ENCODE assay signal across 8 cellular contexts in the genomic region with DNA sequence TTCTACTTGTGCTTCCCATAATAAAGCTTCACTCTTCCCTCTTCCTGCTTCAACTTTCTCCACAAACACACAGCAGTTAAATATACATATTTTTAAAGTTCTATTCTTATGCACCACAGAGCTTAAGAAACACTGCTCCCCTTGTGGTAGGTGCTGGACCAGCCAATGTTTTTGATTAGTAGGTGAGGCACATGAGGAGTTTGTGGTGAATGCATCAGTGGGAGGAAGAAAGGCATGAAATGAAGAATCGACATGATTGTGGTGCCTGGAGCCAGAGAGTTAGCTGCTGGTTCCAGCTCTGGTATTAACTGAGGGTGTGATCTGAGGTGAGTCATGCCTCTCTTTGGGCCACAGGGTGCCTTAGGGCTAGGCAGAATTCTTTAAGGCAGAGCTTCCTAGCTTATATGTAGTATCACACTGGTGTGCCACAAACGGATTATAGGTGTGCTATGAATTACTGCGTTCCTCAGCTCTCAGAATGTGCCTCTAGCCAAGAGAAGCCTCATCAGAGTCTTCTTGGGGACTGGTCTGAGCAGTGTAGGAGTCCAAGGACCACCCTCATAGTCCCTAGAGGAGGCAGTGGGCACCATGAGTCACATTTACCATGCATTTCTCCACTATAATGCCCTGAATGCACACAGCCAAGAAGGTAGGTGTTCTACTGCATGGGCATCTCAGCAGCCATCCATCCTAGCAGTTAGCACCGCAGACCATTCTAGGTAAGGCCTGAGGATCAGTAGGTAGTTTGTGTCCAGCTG.
DNase-seq lines count a peak whose midpoint lies in the region; ATAC-seq, FAIRE-seq and TF ChIP-seq lines count a peak whose summit lies in the region.

No MANE protein-coding gene starts in this region.

- H3K27ac Mint-ChIP-seq in activated CD4-positive, alpha-beta T cell treated with anti-CD3 and anti-CD28 coated beads, Interleukin-2, amount 10 ng/mL, durations not matched to agents 7 days and 5 days: peak overlapping the region; percentile 76

- H3K4me1 Mint-ChIP-seq in activated CD4-positive, alpha-beta T cell treated with anti-CD3 and anti-CD28 coated beads, Interleukin-2, amount 10 ng/mL, durations not matched to agents 7 days and 5 days: peaks cover 38% of the 10 kb centered on the region

- no peak overlapping the region for H3K4me3 Mint-ChIP-seq in activated CD4-positive, alpha-beta T cell treated with anti-CD3 and anti-CD28 coated beads, Interleukin-2, amount 10 ng/mL, durations not matched to agents 7 days and 5 days

- CTCF ChIA-PET in activated CD4-positive, alpha-beta T cell treated with anti-CD3 and anti-CD28 coated beads, Interleukin-2, amount 10 ng/mL, durations not matched to agents 7 days and 5 days (lab: Charles Lee): interaction anchor here (0.6 to 4.3 kb wide), 28 partner anchors 9 to 710 kb away, joined by 3 to 41 read pairs (median 3); no protein-coding TSS in a partner anchor

- FAIRE-seq in HTR-8/SVneo (lab: Jason Lieb, UNC): peak; percentile 55

- DNase-seq in GM12864 (ENCODE audit: low read depth): peak; percentile 53
- DNase-seq in HTR-8/SVneo (ENCODE audit: insufficient read length, low spot score): peak; percentile 24
- peak; percentile 43 for DNase-seq in activated CD4-positive, alpha-beta T cell treated with anti-CD3 and anti-CD28 coated beads, Interleukin-2, amount 10 ng/mL, durations not matched to agents 7 days and 5 days
- peak; percentile 85 for DNase-seq in fibroblast of peridontal ligament (ENCODE audit: extremely low read depth)
- DNase-seq in stimulated activated CD8-positive, alpha-beta memory T cell treated with anti-CD3 and anti-CD28 coated beads, Interleukin-15, amount 100 ng/mL, for 48 hours (ENCODE audit: low read depth in 2 of 2): peak; percentile 50 to 54
- no peak for DNase-seq in NCI-H2227 treated with DMSO at 0.1 percent for 48 hours (lab: John Stamatoyannopoulos, UW)
- DNase-seq in NCI-H524 treated with DMSO at 0.1 percent for 48 hours (lab: John Stamatoyannopoulos, UW): no peak

- H3K4me3 ChIP-seq in GM12864 (ENCODE audit: low read depth, low read length): no peak overlapping the region

- peak; percentile 56 for TF ChIP-seq CTCF in GM12864 (IDR thresholded peaks at IDR 0.05; ENCODE audit: low read depth, low read length, missing control alignments)

- POLR2A ChIA-PET in activated CD4-positive, alpha-beta T cell treated with anti-CD3 and anti-CD28 coated beads, Interleukin-2, amount 10 ng/mL, durations not matched to agents 7 days and 5 days (lab: Charles Lee): no interaction called here

- H3K9me3 Mint-ChIP-seq in activated CD4-positive, alpha-beta T cell treated with anti-CD3 and anti-CD28 coated beads, Interleukin-2, amount 10 ng/mL, durations not matched to agents 7 days and 5 days: peaks cover 15% of the 10 kb centered on the region

- ATAC-seq in GM21717 (IDR thresholded peaks at IDR 0.05; ENCODE audit: unreplicated experiment): peak; percentile 70

- no peaks in the 10 kb centered on the region for H3K27me3 Mint-ChIP-seq in activated CD4-positive, alpha-beta T cell treated with anti-CD3 and anti-CD28 coated beads, Interleukin-2, amount 10 ng/mL, durations not matched to agents 7 days and 5 days

- peaks cover 4% of the 10 kb centered on the region for H3K36me3 Mint-ChIP-seq in activated CD4-positive, alpha-beta T cell treated with anti-CD3 and anti-CD28 coated beads, Interleukin-2, amount 10 ng/mL, durations not matched to agents 7 days and 5 days (ENCODE audit: low read depth)

Comparison
In these comparisons a context has a peak if more than half of its experiments do, and no peak if none do; other contexts are left out.
1. DNase-seq: peak in GM12864 (single experiment), HTR-8/SVneo (single experiment), activated CD4-positive, alpha-beta T cell treated with anti-CD3 and anti-CD28 coated beads, Interleukin-2, amount 10 ng/mL, durations not matched to agents 7 days and 5 days (single experiment), fibroblast of peridontal ligament (single experiment) and stimulated activated CD8-positive, alpha-beta memory T cell treated with anti-CD3 and anti-CD28 coated beads, Interleukin-15, amount 100 ng/mL, for 48 hours (2 of 2); none in NCI-H2227 treated with DMSO at 0.1 percent for 48 hours (single experiment) and NCI-H524 treated with DMSO at 0.1 percent for 48 hours (single experiment).